Comparison of ENCODE assay signal across 9 cellular contexts in genomic region chr3:104279617-104280016, GRCh38.
DNase-seq lines count a peak whose midpoint lies in the region; ATAC-seq, FAIRE-seq and TF ChIP-seq lines count a peak whose summit lies in the region.
"Had no signal": no experiment of that assay in that cellular context is flagged by ENCODE, and none has a peak within 500 bp of the region (broad histone marks: within the 10 kb centered on the region; RNA-seq: fewer than 3 reads in every experiment).

No MANE protein-coding gene starts in this region.

- peaks cover 17% of the 10 kb centered on the region; the same call in 1 of the 3 replicates for H3K9me3 ChIP-seq in A549
- peaks cover 9% of the 10 kb centered on the region; the same call in 1 of the 2 replicates for H3K9me3 ChIP-seq in SU-DHL-6 (ENCODE audit: insufficient read depth, low read length)

- H3K79me2 ChIP-seq in SU-DHL-6 (ENCODE audit: insufficient read depth, low read length) = no peaks in the 10 kb centered on the region

- 5% methylated on average over 1 of the region's 1 CpG for WGBS in A549 (ENCODE audit: missing lambda C conversion rate)

- H3K9me2 ChIP-seq in SU-DHL-6 (replicated peaks; ENCODE audit: insufficient read depth, low read length) = no peaks in the 10 kb centered on the region

- TF ChIP-seq POLR2A in A549 (IDR thresholded peaks at IDR 0.05; ENCODE audit: low read length) = no peak

- H3K4me2 ChIP-seq in A549 (peak overlapping the region; percentile 61), SU-DHL-6 (ENCODE audit: low read depth, low read length, poor library complexity, severe bottlenecking) (peak overlapping the region; percentile 20)

- DNase-seq in A549 (ENCODE audit: low read depth in 1 of 2, low spot score in 1 of 2) (no peak), GM03348 (ENCODE audit: low spot score) (peak; percentile 26), fibroblast of villous mesenchyme (ENCODE audit: low read depth) (peak; percentile 62), NCI-H510A treated with DMSO at 0.1 percent for 48 hours (lab: John Stamatoyannopoulos, UW) (no peak), NCI-H2081 (lab: John Stamatoyannopoulos, UW) (no peak), SK-N-DZ (ENCODE audit: low spot score) (no peak)
- DNase-seq: activated CD4-positive, alpha-beta T cell treated with anti-CD3 and anti-CD28 coated beads, Interleukin-2, amount 50 U/mL, for 48 hours had no signal

- peaks cover 3% of the 10 kb centered on the region; the same call in 1 of the 2 replicates for H3K36me3 ChIP-seq in SU-DHL-6 (ENCODE audit: low read length)

- CTCF ChIA-PET in A549 (lab: Yijun Ruan, JAX) = interaction anchor here (1.1 kb wide), 1 partner anchor 1091 kb away, joined by 3 read pairs; no protein-coding TSS in a partner anchor

- TF ChIP-seq CTCF in A549 (IDR thresholded peaks at IDR 0.05) (no peak), SU-DHL-6 (IDR thresholded peaks at IDR 0.05; ENCODE audit: insufficient read depth, low read length, poor library complexity, severe bottlenecking) (no peak), fibroblast of villous mesenchyme (IDR thresholded peaks at IDR 0.05; ENCODE audit: insufficient read depth, low read depth, low read length) (no peak)

- H3K27ac ChIP-seq in A549 = no peak overlapping the region
- no peak overlapping the region for H3K27ac ChIP-seq in SU-DHL-6 (ENCODE audit: low read depth, low read length)

- POLR2A ChIA-PET in A549 (lab: Yijun Ruan, JAX) = no interaction called here

- peak overlapping the region; percentile 21; the same call in 2 of the 3 replicates for H3K4me3 ChIP-seq in A549
- H3K4me3 ChIP-seq in SU-DHL-6 (ENCODE audit: insufficient read depth, low read length, poor library complexity, severe bottlenecking) = no peak overlapping the region
- peak overlapping the region; percentile 20 for H3K4me3 ChIP-seq in fibroblast of villous mesenchyme (ENCODE audit: low read depth, low read length)

- FAIRE-seq in A549 (lab: Jason Lieb, UNC) = no peak

- H3K4me1 ChIP-seq in A549 = no peaks in the 10 kb centered on the region

- no peak for TF ChIP-seq EP300 in A549 (IDR thresholded peaks at IDR 0.05)

- TF ChIP-seq RAD21 in A549 (conservative IDR thresholded peaks at IDR 0.05 in 1 of 2, IDR thresholded peaks at IDR 0.05 in 1 of 2) = no peak

- no peaks in the 10 kb centered on the region for H3K27me3 ChIP-seq in SU-DHL-6 (ENCODE audit: low read length)

- H2AFZ ChIP-seq in SU-DHL-6 (ENCODE audit: low read depth, low read length, severe bottlenecking) = peak overlapping the region; percentile 68

- H3F3A ChIP-seq in SU-DHL-6 (ENCODE audit: insufficient read depth) = no peaks in the 10 kb centered on the region

- no peaks in the 10 kb centered on the region for H4K20me1 ChIP-seq in SU-DHL-6 (ENCODE audit: low read depth, low read length)

- H3K9ac ChIP-seq in SU-DHL-6 (ENCODE audit: low read length) = no peak overlapping the region

- ATAC-seq in A549 (no peak), GM18498 (IDR thresholded peaks at IDR 0.05; ENCODE audit: unreplicated experiment) (no peak)

TF ChIP-seq in A549, 52 proteins besides CTCF, POLR2A, EP300 and RAD21:
- no peak for TF ChIP-seq NR3C1 (IDR thresholded peaks at IDR 0.05)
- TF ChIP-seq POLR2AphosphoS2 (conservative IDR thresholded peaks at IDR 0.05; ENCODE audit: low read length) = no peak
- TF ChIP-seq JUN (IDR thresholded peaks at IDR 0.05) = no peak
- no peak for TF ChIP-seq CBX8 (IDR thresholded peaks at IDR 0.05)
- TF ChIP-seq ZC3H11A (IDR thresholded peaks at IDR 0.05) = no peak
- no peak for TF ChIP-seq ELK1 (IDR thresholded peaks at IDR 0.05; ENCODE audit: low read depth, low read length)
- no peak for TF ChIP-seq PBX3 (IDR thresholded peaks at IDR 0.05)
- TF ChIP-seq CEBPB (IDR thresholded peaks at IDR 0.05) = no peak
- TF ChIP-seq REST (IDR thresholded peaks at IDR 0.05) = no peak
- TF ChIP-seq GATA3 (IDR thresholded peaks at IDR 0.05; ENCODE audit: borderline replicate concordance) = no peak
- TF ChIP-seq RARB (CRISPR knock-in tag; IDR thresholded peaks at IDR 0.05) = no peak
- no peak for TF ChIP-seq FOSL2 (IDR thresholded peaks at IDR 0.05)
- TF ChIP-seq FOSL2 (CRISPR knock-in tag; IDR thresholded peaks at IDR 0.05) = no peak
- TF ChIP-seq E2F6 (IDR thresholded peaks at IDR 0.05; ENCODE audit: borderline replicate concordance, low read depth) = no peak
- no peak for TF ChIP-seq BHLHE40 (IDR thresholded peaks at IDR 0.05; ENCODE audit: low read depth, low read length)
- no peak for TF ChIP-seq FOSB (CRISPR knock-in tag; IDR thresholded peaks at IDR 0.05)
- no peak for TF ChIP-seq RCOR1 (IDR thresholded peaks at IDR 0.05; ENCODE audit: low read depth, low read length)
- TF ChIP-seq SMC3 (IDR thresholded peaks at IDR 0.05) = no peak
- TF ChIP-seq CHD2 (IDR thresholded peaks at IDR 0.05; ENCODE audit: low read length, partially characterized antibody) = no peak
- no peak for TF ChIP-seq RNF2 (IDR thresholded peaks at IDR 0.05; ENCODE audit: borderline replicate concordance, low read depth)

Comparison
In these comparisons a context has a peak if more than half of its experiments do, and no peak if none do; other contexts are left out.
1. DNase-seq: peak in GM03348 (single experiment) and fibroblast of villous mesenchyme (single experiment); none in A549 (0 of 2), NCI-H510A treated with DMSO at 0.1 percent for 48 hours (single experiment), NCI-H2081 (0 of 2) and SK-N-DZ (single experiment).